ENCODE assay signal across 8 cellular contexts in the genomic region with DNA sequence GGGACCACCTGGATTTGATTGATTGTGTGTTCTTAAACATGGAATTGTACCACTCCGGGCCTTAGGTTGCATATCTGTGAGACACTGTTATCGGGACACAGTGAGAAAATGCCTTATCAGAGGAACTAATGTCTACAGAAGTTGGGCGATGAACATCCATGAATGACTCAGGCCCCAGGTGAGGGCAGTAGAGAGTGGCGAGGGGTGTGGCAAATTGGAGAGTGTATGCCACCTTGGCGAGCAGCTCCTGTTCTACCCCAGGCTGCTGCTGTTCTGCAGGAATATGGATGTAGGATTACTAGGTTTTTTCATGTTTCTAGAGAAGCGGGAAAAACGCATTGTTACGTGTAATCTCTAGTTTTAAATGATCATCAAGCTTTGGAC. TPM values are rescaled to one million over a fixed set of nuclear protein-coding genes. Genes with fewer than 3 reads are reported as not detected.
DNase-seq lines count a peak whose midpoint lies in the region; ATAC-seq and TF ChIP-seq lines count a peak whose summit lies in the region.

No MANE protein-coding gene starts in this region.

- H3K27me3 ChIP-seq in OCI-LY1 (ENCODE audit: insufficient read depth, low read length) = no peaks in the 10 kb centered on the region
- no peaks in the 10 kb centered on the region for H3K27me3 ChIP-seq in gastrocnemius medialis

- no peaks in the 10 kb centered on the region for H3K79me2 ChIP-seq in OCI-LY1 (ENCODE audit: insufficient read depth, low read length)

- H3K9me3 ChIP-seq in OCI-LY1 (ENCODE audit: low read length) (no peaks in the 10 kb centered on the region), gastrocnemius medialis (no peaks in the 10 kb centered on the region)

- peak; percentile 11 for DNase-seq in activated CD4-positive, alpha-beta T cell treated with anti-CD3 and anti-CD28 coated beads, Interleukin-2, amount 50 U/mL, for 1 hour
- DNase-seq in activated CD4-positive, alpha-beta T cell treated with anti-CD3 and anti-CD28 coated beads, Interleukin-2, amount 50 U/mL, for 48 hours = no peak
- DNase-seq in left colon (peak in 1 of 2 donors; percentile 41), hepatic stellate cell (ENCODE audit: low spot score) (no peak), activated gamma-delta T cell treated with Interleukin-2 at 50 U/mL for 16 hours (no peak), gastrocnemius medialis (no peak)

- peaks cover 19% of the 10 kb centered on the region; the same call in 1 of the 2 replicates for H3K36me3 ChIP-seq in OCI-LY1 (ENCODE audit: insufficient read depth, low read length)
- peaks cover 0 to 10% of the 10 kb centered on the region in 2 donors for H3K36me3 ChIP-seq in gastrocnemius medialis

- H3K4me2 ChIP-seq in OCI-LY1 (ENCODE audit: low read length) = peak overlapping the region; percentile 61

- TF ChIP-seq POLR2A in gastrocnemius medialis (IDR thresholded peaks at IDR 0.05) = no peak

- H2AFZ ChIP-seq in OCI-LY1 (ENCODE audit: low read length) = no peak overlapping the region

- no peaks in the 10 kb centered on the region for H3K9me2 ChIP-seq in OCI-LY1 (ENCODE audit: low read depth, low read length)

- H3K27ac ChIP-seq in OCI-LY1 (ENCODE audit: low read depth, low read length, poor library complexity, severe bottlenecking) (peak overlapping the region; percentile 88), gastrocnemius medialis (no peak overlapping the region)

- H3K4me3 ChIP-seq in OCI-LY1 (ENCODE audit: low read depth, low read length, poor library complexity, severe bottlenecking) (peak overlapping the region; percentile 49), gastrocnemius medialis (no peak overlapping the region)

- TF ChIP-seq CTCF in OCI-LY1 (IDR thresholded peaks at IDR 0.05; ENCODE audit: low read length) (peak; percentile 65), gastrocnemius medialis (IDR thresholded peaks at IDR 0.05 in 4 of 5, conservative IDR thresholded peaks at IDR 0.05 in 1 of 5) (peak in 1 of 5 experiments; percentile 11)

- H3K9ac ChIP-seq in OCI-LY1 (ENCODE audit: low read length) = peak overlapping the region; percentile 57; the same call in 1 of the 2 replicates

- in situ Hi-C loops in gastrocnemius medialis (cut with MboI; ENCODE audit: low sequenced_read_pairs in 4 of 4) = no loop called here

- H4K20me1 ChIP-seq in OCI-LY1 (ENCODE audit: insufficient read depth, low read length) = no peaks in the 10 kb centered on the region

- intact Hi-C loops in left colon (cut with DNase I, micrococcal nuclease) (no loop called here), gastrocnemius medialis (cut with DNase I; ENCODE audit: low total_unique reads) (no loop called here)

- peaks cover 53% of the 10 kb centered on the region for H3K4me1 ChIP-seq in OCI-LY1 (ENCODE audit: insufficient read depth, low read length, severe bottlenecking)
- H3K4me1 ChIP-seq in gastrocnemius medialis = peaks cover 7 to 8% of the 10 kb centered on the region in 2 donors

- no peaks in the 10 kb centered on the region for H3F3A ChIP-seq in OCI-LY1 (ENCODE audit: insufficient read depth, low read length)

- ATAC-seq in GM19023 (IDR thresholded peaks at IDR 0.05; ENCODE audit: unreplicated experiment) = peak; percentile 17
- ATAC-seq in left colon = peak; percentile 77
- ATAC-seq in gastrocnemius medialis = no peak

RNA-seq across cellular contexts. Expression of a gene that starts 38.8 kb away (rescaled TPM):
- total RNA-seq in left colon = 10 to 100 TPM; 27.3 to 41.6 TPM
- total RNA-seq in gastrocnemius medialis = 10 to 100 TPM; 24.5 to 33.0 (median 29.3) TPM

RNA-seq across cellular contexts. Expression of a gene that starts 40.9 kb away (rescaled TPM):
- total RNA-seq in left colon = 10 to 100 TPM; 22.9 to 24.6 TPM
- 100 to 1,000 TPM in 3 of 4 donors, 10 to 100 TPM in 1; 83.9 to 184 (median 127) TPM for total RNA-seq in gastrocnemius medialis

Comparison
In these comparisons a context has a peak if more than half of its experiments do, and no peak if none do; other contexts are left out.
1. ATAC-seq: peak in GM19023 (single experiment) and left colon (single experiment); none in gastrocnemius medialis (0 of 2).